In genomic region chr11:76597533-76598425, GRCh38 we compare ENCODE assay signal across 2 cellular contexts.
TF ChIP-seq lines count a peak whose summit lies in the region.

No MANE protein-coding gene starts in this region.

TF ChIP-seq in GM12878, 131 proteins besides CTCF, POLR2A, EP300 and RAD21:
- TF ChIP-seq CREB1 (IDR thresholded peaks at IDR 0.05; ENCODE audit: low read depth) (no peak), CEBPB (IDR thresholded peaks at IDR 0.05; ENCODE audit: borderline replicate concordance in 1 of 2, low read depth in 2 of 2, low read length in 2 of 2) (no peak), SPI1 (IDR thresholded peaks at IDR 0.05; ENCODE audit: borderline replicate concordance, insufficient read depth, low read depth, low read length) (0 out of 2 replicates have a peak, but pooled peaks have one; percentile 17), KAT2A (conservative IDR thresholded peaks at IDR 0.05; ENCODE audit: control insufficient read depth, low read depth, low read length) (no peak)
TF ChIP-seq in GM12878: peak in this region for 1.

TF ChIP-seq in HepG2, 621 proteins besides CTCF, POLR2A, EP300 and RAD21:
- TF ChIP-seq ZNF343 (CRISPR knock-in tag; IDR thresholded peaks at IDR 0.05) (no peak), CHCHD3 (CRISPR knock-in tag; IDR thresholded peaks at IDR 0.05) (no peak), NFYB (CRISPR knock-in tag; IDR thresholded peaks at IDR 0.05) (no peak), SALL2 (CRISPR knock-in tag; IDR thresholded peaks at IDR 0.05) (no peak), ZNF576 (CRISPR knock-in tag; IDR thresholded peaks at IDR 0.05) (no peak), ZNF142 (CRISPR knock-in tag; IDR thresholded peaks at IDR 0.05) (no peak)
